ENCODE assay signal across 8 cellular contexts in genomic region chr2:62038980-62039771, GRCh38.
DNase-seq lines count a peak whose midpoint lies in the region; ATAC-seq lines count a peak whose summit lies in the region.

No MANE protein-coding gene starts in this region.

- peak overlapping the region; percentile 59 to 92 (median 75) for H3K4me2 ChIP-seq in BLaER1 treated with 17β-estradiol and CSF1 and Interleukin-3, amounts not matched to agents 10 nM and 100 nM

- H3K27me3 ChIP-seq in BLaER1 treated with 17β-estradiol and CSF1 and Interleukin-3, amounts not matched to agents 10 nM and 100 nM = no peaks in the 10 kb centered on the region

- no peaks in the 10 kb centered on the region for H4K20me1 ChIP-seq in BLaER1 treated with 17β-estradiol and CSF1 and Interleukin-3, amounts not matched to agents 10 nM and 100 nM

- DNase-seq in RPMI8226 (peak; percentile 71), fibroblast of the conjunctiva (ENCODE audit: low read depth) (peak; percentile 16), NCI-H146 treated with DMSO at 0.1 percent for 48 hours (lab: John Stamatoyannopoulos, UW; ENCODE audit: unreplicated experiment) (no peak), HuH-7.5 (ENCODE audit: low spot score) (no peak)
- DNase-seq in stimulated activated naive CD4-positive, alpha-beta T cell treated with Interleukin-2 at 50 U/mL for 16 hours (lab: John Stamatoyannopoulos, UW) = no peak

- H3K4me1 ChIP-seq in BLaER1 treated with 17β-estradiol and CSF1 and Interleukin-3, amounts not matched to agents 10 nM and 100 nM = peaks cover 25 to 45% (median 32%) of the 10 kb centered on the region in 10 experiments

- peak overlapping the region; percentile 61 to 91 (median 87); a peak in 21 of 22 replicates for H3K27ac ChIP-seq in BLaER1 treated with 17β-estradiol and CSF1 and Interleukin-3, amounts not matched to agents 10 nM and 100 nM

- peaks cover 0 to 19% (median 14%) of the 10 kb centered on the region in 11 experiments; a peak in 18 of 22 replicates for H3K36me3 ChIP-seq in BLaER1 treated with 17β-estradiol and CSF1 and Interleukin-3, amounts not matched to agents 10 nM and 100 nM

- H3K4me3 ChIP-seq in BLaER1 treated with 17β-estradiol and CSF1 and Interleukin-3, amounts not matched to agents 10 nM and 100 nM = no peak overlapping the region

- peak overlapping the region; percentile 18 to 71 (median 62); a peak in 18 of 22 replicates for H3K9ac ChIP-seq in BLaER1 treated with 17β-estradiol and CSF1 and Interleukin-3, amounts not matched to agents 10 nM and 100 nM

- peaks cover 25 to 40% (median 29%) of the 10 kb centered on the region in 11 experiments for H3K9me3 ChIP-seq in BLaER1 treated with 17β-estradiol and CSF1 and Interleukin-3, amounts not matched to agents 10 nM and 100 nM (replicated peaks in 1 of 11)

- ATAC-seq in GM18907 (IDR thresholded peaks at IDR 0.05; ENCODE audit: unreplicated experiment) (peak; percentile 99), HG03060 (IDR thresholded peaks at IDR 0.05; ENCODE audit: low read depth, unreplicated experiment) (peak; percentile 99)

Comparison
In these comparisons a context has a peak if more than half of its experiments do, and no peak if none do; other contexts are left out.
1. DNase-seq: peak in RPMI8226 (single experiment) and fibroblast of the conjunctiva (single experiment); none in NCI-H146 treated with DMSO at 0.1 percent for 48 hours (single experiment), HuH-7.5 (single experiment) and stimulated activated naive CD4-positive, alpha-beta T cell treated with Interleukin-2 at 50 U/mL for 16 hours (single experiment).